Comparison of ENCODE assay signal across 28 cellular contexts in genomic region chr5:6000867-6001266, GRCh38.
"Had no signal": no experiment of that assay in that cellular context is flagged by ENCODE, and none has a peak within 500 bp of the region (broad histone marks: within the 10 kb centered on the region; RNA-seq: fewer than 3 reads in every experiment).

No MANE protein-coding gene starts in this region.

- H3K4me3 ChIP-seq: heart right ventricle, hepatocyte, left ventricle myocardium inferior, lung, right atrium auricular region, right lobe of liver, smooth muscle cell, stomach, suprapubic skin, thoracic aorta, tibial artery, upper lobe of right lung had no signal

- H3K36me3 ChIP-seq: heart right ventricle, left ventricle myocardium inferior, right atrium auricular region, right lobe of liver, stomach, suprapubic skin, thoracic aorta, tibial artery, upper lobe of right lung had no signal

- H3K4me1 ChIP-seq: heart right ventricle, left ventricle myocardium inferior, parathyroid adenoma, right atrium auricular region, right lobe of liver, stomach, suprapubic skin, tibial artery, upper lobe of right lung had no signal

- H3K9ac ChIP-seq: parathyroid adenoma had no signal

- H3K27ac ChIP-seq: heart right ventricle, hepatocyte, left ventricle myocardium inferior, parathyroid adenoma, right atrium auricular region, right lobe of liver, stomach, suprapubic skin, thoracic aorta, tibial artery, upper lobe of right lung had no signal

- H3K79me2 ChIP-seq: hepatocyte, parathyroid adenoma had no signal

- H3K9me3 ChIP-seq: right lobe of liver, thoracic aorta had no signal

- H3K27me3 ChIP-seq: hepatocyte, right atrium auricular region, right lobe of liver, stomach, upper lobe of right lung had no signal

- H3K4me3 Mint-ChIP-seq: immature natural killer cell; mesothelial cell of epicardium; naive B cell; natural killer cell treated with Interleukin-12 subunit alpha and Interleukin-12 subunit beta and Interleukin-15 and Interleukin-18, amount 100 ng/mL, for 72 hours; stimulated activated naive B cell treated with anti-CD40 and anti-IgM and Interleukin-4, amounts not matched to agents 10 μg/mL and 1 μg/mL and 100 μg/mL, for 72 hours had no signal

- H3K4me1 Mint-ChIP-seq: immature natural killer cell; mesothelial cell of epicardium; naive B cell; stimulated activated naive B cell treated with anti-CD40 and anti-IgM and Interleukin-4, amounts not matched to agents 10 μg/mL and 1 μg/mL and 100 μg/mL, for 72 hours had no signal

- H2AFZ ChIP-seq: hepatocyte, parathyroid adenoma had no signal

- H3K27ac Mint-ChIP-seq: immature natural killer cell; mesothelial cell of epicardium; naive B cell; natural killer cell treated with Interleukin-12 subunit alpha and Interleukin-12 subunit beta and Interleukin-15 and Interleukin-18, amount 100 ng/mL, for 72 hours; stimulated activated naive B cell treated with anti-CD40 and anti-IgM and Interleukin-4, amounts not matched to agents 10 μg/mL and 1 μg/mL and 100 μg/mL, for 72 hours had no signal

- DNase-seq: heart right ventricle; immature natural killer cell; kidney; left colon; left ventricle myocardium inferior; mesendoderm; naive B cell; nucleus accumbens; right lobe of liver; stimulated activated CD4-positive, alpha-beta T cell treated with anti-CD3 and anti-CD28 coated beads, Interleukin-1b, Interleukin-23, amount 100 ng/mL, for 48 hours; stimulated activated CD4-positive, alpha-beta T cell treated with anti-CD3 and anti-CD28 coated beads, Interleukin-2, amount 100 ng/mL, for 48 hours; stimulated activated CD4-positive, alpha-beta T cell treated with anti-CD3 and anti-CD28 coated beads, Interleukin-4, amount 100 ng/mL, for 4 hours; stimulated activated CD8-positive, alpha-beta memory T cell treated with anti-CD3 and anti-CD28 coated beads, Interleukin-4, amount 100 ng/mL, for 48 hours; stimulated activated naive B cell treated with anti-CD40 and anti-IgM and Interleukin-4, amounts not matched to agents 10 μg/mL and 1 μg/mL and 100 μg/mL, for 72 hours; stimulated activated naive CD8-positive, alpha-beta T cell treated with anti-CD3 and anti-CD28 coated beads, Interleukin-15, Interleukin-2, amounts not matched to agents 100 U/mL and 50 U/mL, for 24 hours; stomach; tibial artery; trophoblast cell; upper lobe of right lung had no signal

- ATAC-seq: heart right ventricle; left colon; natural killer cell treated with Interleukin-12 subunit alpha and Interleukin-12 subunit beta and Interleukin-15 and Interleukin-18, amount 100 ng/mL, for 72 hours; right lobe of liver; stimulated activated naive B cell treated with anti-CD40 and anti-IgM and Interleukin-4, amounts not matched to agents 10 μg/mL and 1 μg/mL and 100 μg/mL, for 72 hours; stimulated activated naive CD8-positive, alpha-beta T cell treated with anti-CD3 and anti-CD28 coated beads, Interleukin-15, Interleukin-2, amounts not matched to agents 100 U/mL and 50 U/mL, for 24 hours; upper lobe of right lung had no signal

- H3K36me3 Mint-ChIP-seq: mesothelial cell of epicardium; naive B cell; natural killer cell treated with Interleukin-12 subunit alpha and Interleukin-12 subunit beta and Interleukin-15 and Interleukin-18, amount 100 ng/mL, for 72 hours; stimulated activated naive B cell treated with anti-CD40 and anti-IgM and Interleukin-4, amounts not matched to agents 10 μg/mL and 1 μg/mL and 100 μg/mL, for 72 hours had no signal

- H3K4me2 ChIP-seq: hepatocyte, smooth muscle cell had no signal
